ENCODE assay signal across 18 cellular contexts in genomic region chr7:27178366-27178765, GRCh38. TPM values are rescaled to one million over a fixed set of nuclear protein-coding genes. Genes with fewer than 3 reads are reported as not detected.
DNase-seq lines count a peak whose midpoint lies in the region; ATAC-seq, FAIRE-seq and TF ChIP-seq lines count a peak whose summit lies in the region.
"Had no signal": no experiment of that assay in that cellular context is flagged by ENCODE, and none has a peak within 500 bp of the region (broad histone marks: within the 10 kb centered on the region; RNA-seq: fewer than 3 reads in every experiment).

No MANE protein-coding gene starts in this region.

- no peak for TF ChIP-seq CTCF in kidney epithelial cell (IDR thresholded peaks at IDR 0.05; ENCODE audit: insufficient read depth, low read length, poor library complexity, severe bottlenecking)

- no peak overlapping the region for H3K4me3 Mint-ChIP-seq in activated CD4-positive, alpha-beta T cell treated with anti-CD3 and anti-CD28 coated beads for 36 hours
- H3K4me3 Mint-ChIP-seq: WTC11 had no signal

- H3K4me1 Mint-ChIP-seq in activated CD4-positive, alpha-beta T cell treated with anti-CD3 and anti-CD28 coated beads for 36 hours, result peaks cover 6% of the 10 kb centered on the region

- H3K9me3 Mint-ChIP-seq in activated CD4-positive, alpha-beta T cell treated with anti-CD3 and anti-CD28 coated beads for 36 hours (ENCODE audit: low read depth), result no peaks in the 10 kb centered on the region
- H3K9me3 Mint-ChIP-seq: WTC11 had no signal

- POLR2A ChIA-PET in activated CD4-positive, alpha-beta T cell treated with anti-CD3 and anti-CD28 coated beads for 36 hours (lab: Charles Lee), result no interaction called here

- H3K4me1 ChIP-seq in skeletal muscle tissue (ENCODE audit: control insufficient read depth in 3 of 3, insufficient read depth in 3 of 3, low read length in 3 of 3), result peaks cover 39 to 61% (median 40%) of the 10 kb centered on the region in 3 donors

- no peaks in the 10 kb centered on the region for H3K36me3 Mint-ChIP-seq in activated CD4-positive, alpha-beta T cell treated with anti-CD3 and anti-CD28 coated beads for 36 hours (ENCODE audit: low read depth)
- H3K36me3 Mint-ChIP-seq: WTC11 had no signal

- no peaks in the 10 kb centered on the region for H3K9me3 ChIP-seq in skeletal muscle tissue (ENCODE audit: control insufficient read depth in 3 of 3, low read length in 3 of 3)

- FAIRE-seq in G401.6 (lab: Jason Lieb, UNC) (peak; percentile 87), RCC 7860 (lab: Jason Lieb, UNC) (peak; percentile 23)
- FAIRE-seq: GM19239, K562 had no signal

- H3K27ac ChIP-seq in skeletal muscle tissue (ENCODE audit: low read depth, low read length), result peak overlapping the region; percentile 61
- H3K27ac ChIP-seq: C4-2B had no signal

- H3K27me3 Mint-ChIP-seq in activated CD4-positive, alpha-beta T cell treated with anti-CD3 and anti-CD28 coated beads for 36 hours, result peaks cover 51% of the 10 kb centered on the region

- H3K36me3 ChIP-seq in kidney epithelial cell (ENCODE audit: control insufficient read depth, insufficient read depth, low read length), result no peaks in the 10 kb centered on the region
- no peaks in the 10 kb centered on the region for H3K36me3 ChIP-seq in skeletal muscle tissue (ENCODE audit: control insufficient read depth in 3 of 3, insufficient read depth in 3 of 3, low read length in 3 of 3)

- no peak overlapping the region for H3K27ac Mint-ChIP-seq in activated CD4-positive, alpha-beta T cell treated with anti-CD3 and anti-CD28 coated beads for 36 hours
- H3K27ac Mint-ChIP-seq: WTC11 had no signal

- DNase-seq in RCC 7860 (ENCODE audit: low spot score), result peak; percentile 58
- no peak for DNase-seq in kidney epithelial cell (ENCODE audit: low read depth)
- DNase-seq in anterior cingulate cortex (lab: John Stamatoyannopoulos, UW), result no peak
- DNase-seq in NCI-H1048 (lab: John Stamatoyannopoulos, UW), result no peak
- DNase-seq in activated CD4-positive, alpha-beta T cell treated with anti-CD3 and anti-CD28 coated beads for 36 hours, result no peak
- DNase-seq: cerebellar nuclear complex; hypothalamus; NCI-H1436; NCI-H345; stimulated activated CD4-positive, alpha-beta T cell treated with anti-CD3 and anti-CD28 coated beads, Interleukin-12 subunit alpha, Interleukin-12 subunit beta, amount 100 ng/mL, for 4 hours had no signal

- CTCF ChIA-PET in activated CD4-positive, alpha-beta T cell treated with anti-CD3 and anti-CD28 coated beads for 36 hours (lab: Charles Lee), result interaction anchor here (0.8 to 2.3 kb wide), 9 partner anchors 10 to 536 kb away, joined by 3 to 12 read pairs (median 4); no protein-coding TSS in a partner anchor

- ATAC-seq in GM18870 (IDR thresholded peaks at IDR 0.05; ENCODE audit: unreplicated experiment), result no peak
- ATAC-seq in activated CD4-positive, alpha-beta T cell treated with anti-CD3 and anti-CD28 coated beads for 36 hours, result no peak
- ATAC-seq: K562, WTC11 had no signal

- H3K4me3 ChIP-seq in kidney epithelial cell (ENCODE audit: low read depth, low read length), result peak overlapping the region; percentile 72
- H3K4me3 ChIP-seq in skeletal muscle tissue (ENCODE audit: low read length in 3 of 3), result peak overlapping the region; percentile 52 to 85 (median 77)
- H3K4me3 ChIP-seq: K562 had no signal

- intact Hi-C loops in activated CD4-positive, alpha-beta T cell treated with anti-CD3 and anti-CD28 coated beads for 36 hours (cut with DNase I, micrococcal nuclease), result no loop called here

- H3K9ac ChIP-seq in skeletal muscle tissue (ENCODE audit: low read depth in 1 of 3, low read length in 3 of 3), result peak overlapping the region; percentile 43 to 97 (median 93)

- H3K27me3 ChIP-seq in kidney epithelial cell (ENCODE audit: control insufficient read depth, insufficient read depth, low read length), result no peaks in the 10 kb centered on the region
- peaks cover 15 to 29% (median 23%) of the 10 kb centered on the region in 3 donors for H3K27me3 ChIP-seq in skeletal muscle tissue (ENCODE audit: control insufficient read depth in 3 of 3, insufficient read depth in 3 of 3, low read length in 3 of 3)

RNA-seq across cellular contexts. Expression of gene HOXA10, which starts 4.2 kb away (rescaled TPM):
- total RNA-seq in kidney epithelial cell (29.1 and 30.9 TPM in 2 replicates), skeletal muscle tissue (13.6 TPM)
- total RNA-seq in activated CD4-positive, alpha-beta T cell treated with anti-CD3 and anti-CD28 coated beads for 36 hours, result not detected
- total RNA-seq: K562 had no signal

RNA-seq across cellular contexts. Expression of gene HOXA11, which starts 6.7 kb away (rescaled TPM):
- total RNA-seq in kidney epithelial cell (11.4 and 17.3 TPM in 2 replicates), skeletal muscle tissue (2.1 TPM)
- total RNA-seq in activated CD4-positive, alpha-beta T cell treated with anti-CD3 and anti-CD28 coated beads for 36 hours, result not detected
- total RNA-seq: K562, liver, WTC11 had no signal

RNA-seq across cellular contexts. Expression of gene HOXA9, which starts 13.0 kb away (rescaled TPM):
- 46.5 and 53.7 TPM in 2 replicates for total RNA-seq in kidney epithelial cell
- 7.8 TPM for total RNA-seq in skeletal muscle tissue
- not detected for total RNA-seq in activated CD4-positive, alpha-beta T cell treated with anti-CD3 and anti-CD28 coated beads for 36 hours
- total RNA-seq: K562, WTC11 had no signal

RNA-seq across cellular contexts. Expression of gene HOXA13, which starts 21.5 kb away (rescaled TPM):
- not detected in 2 replicates for total RNA-seq in kidney epithelial cell
- 0.52 TPM for total RNA-seq in skeletal muscle tissue
- total RNA-seq in activated CD4-positive, alpha-beta T cell treated with anti-CD3 and anti-CD28 coated beads for 36 hours, result not detected
- total RNA-seq: K562, liver, WTC11 had no signal

RNA-seq across cellular contexts. Expression of gene HOXA7, which starts 21.9 kb away (rescaled TPM):
- total RNA-seq in kidney epithelial cell (28.8 and 34.2 TPM in 2 replicates), skeletal muscle tissue (1.6 TPM)
- not detected for total RNA-seq in activated CD4-positive, alpha-beta T cell treated with anti-CD3 and anti-CD28 coated beads for 36 hours
- total RNA-seq: K562, WTC11 had no signal

Comparison
In these comparisons a context has a peak if more than half of its experiments do, and no peak if none do; other contexts are left out.
1. RNA of gene HOXA10, which starts 4.2 kb away (total RNA-seq): 29.1 to 30.9 TPM in kidney epithelial cell and 13.6 TPM in skeletal muscle tissue (single experiment); not detected in activated CD4-positive, alpha-beta T cell treated with anti-CD3 and anti-CD28 coated beads for 36 hours; every median in the first group is over 10 times any median in the second.